1 cellular context compared by ENCODE assay signal in genomic region chr1:154329551-154330131, GRCh38.
TF ChIP-seq lines count a peak whose summit lies in the region.

No MANE protein-coding gene starts in this region.

TF ChIP-seq in HepG2, 621 proteins besides CTCF, POLR2A, EP300 and RAD21:
- TF ChIP-seq NFATC3 (CRISPR knock-in tag; IDR thresholded peaks at IDR 0.05) (no peak), MED13 (CRISPR knock-in tag; IDR thresholded peaks at IDR 0.05) (no peak), RBFOX2 (IDR thresholded peaks at IDR 0.05; ENCODE audit: low read depth, low read length) (no peak), MXD1 (CRISPR knock-in tag; IDR thresholded peaks at IDR 0.05) (no peak), ZNF329 (CRISPR knock-in tag; IDR thresholded peaks at IDR 0.05; ENCODE audit: low read depth) (no peak), MAFF (IDR thresholded peaks at IDR 0.05; ENCODE audit: low read depth, low read length) (no peak), ATF7 (IDR thresholded peaks at IDR 0.05) (peak; percentile 50), ATF7 (CRISPR knock-in tag; IDR thresholded peaks at IDR 0.05) (no peak), ZNF260 (CRISPR knock-in tag; IDR thresholded peaks at IDR 0.05; ENCODE audit: borderline replicate concordance, low read depth) (no peak)
